In genomic region chr9:98204692-98205091, GRCh38 we compare ENCODE assay signal across 21 cellular contexts.
"Had no signal": no experiment of that assay in that cellular context is flagged by ENCODE, and none has a peak within 500 bp of the region (broad histone marks: within the 10 kb centered on the region; RNA-seq: fewer than 3 reads in every experiment).

No MANE protein-coding gene starts in this region.

- H3K36me3 ChIP-seq: colonic mucosa had no signal

- H2AFZ ChIP-seq: hepatocyte had no signal

- H3K9me3 Mint-ChIP-seq: dendritic cell treated with granulocyte-macrophage colony-stimulating factor and Interleukin-4, amounts not matched to agents 40 ng/mL and 50 ng/mL, for 4 days; effector memory CD8-positive, alpha-beta T cell; mesothelial cell of epicardium; naive B cell; naive thymus-derived CD8-positive, alpha-beta T cell had no signal

- H3K4me1 ChIP-seq: colonic mucosa had no signal

- DNase-seq: colonic mucosa; cortex of kidney; effector CD8-positive, alpha-beta T cell; effector memory CD8-positive, alpha-beta T cell; foreskin keratinocyte; left cardiac atrium; left lung; left ventricle myocardium superior; lower lobe of right lung; mesenchymal stem cell; mucosa of descending colon; naive B cell; naive thymus-derived CD8-positive, alpha-beta T cell had no signal

- H3K27ac ChIP-seq: colonic mucosa, esophagus muscularis mucosa, foreskin keratinocyte, gastroesophageal sphincter, heart left ventricle, hepatocyte, left lung, lower lobe of right lung had no signal

- H3K27me3 ChIP-seq: colonic mucosa, esophagus muscularis mucosa, foreskin keratinocyte, gastroesophageal sphincter, heart left ventricle, hepatocyte, left lung had no signal

- H3K79me2 ChIP-seq: hepatocyte had no signal

- H3K4me3 Mint-ChIP-seq: dendritic cell treated with granulocyte-macrophage colony-stimulating factor and Interleukin-4, amounts not matched to agents 40 ng/mL and 50 ng/mL, for 4 days; effector memory CD8-positive, alpha-beta T cell; mesothelial cell of epicardium; naive thymus-derived CD8-positive, alpha-beta T cell had no signal

- H3K4me1 Mint-ChIP-seq: mesothelial cell of epicardium had no signal

- H3K4me2 ChIP-seq: hepatocyte had no signal

- FAIRE-seq: frontal cortex, islet of Langerhans had no signal

- H3K4me3 ChIP-seq: colonic mucosa, esophagus muscularis mucosa, gastroesophageal sphincter, heart left ventricle, hepatocyte, left lung, lower lobe of right lung, mucosa of descending colon had no signal

- H3K27ac Mint-ChIP-seq: dendritic cell treated with granulocyte-macrophage colony-stimulating factor and Interleukin-4, amounts not matched to agents 40 ng/mL and 50 ng/mL, for 4 days; mesothelial cell of epicardium had no signal

- ATAC-seq: gastroesophageal sphincter, left cardiac atrium, left lung had no signal

- H3K27me3 Mint-ChIP-seq: dendritic cell treated with granulocyte-macrophage colony-stimulating factor and Interleukin-4, amounts not matched to agents 40 ng/mL and 50 ng/mL, for 4 days; effector memory CD8-positive, alpha-beta T cell; naive B cell; naive thymus-derived CD8-positive, alpha-beta T cell had no signal

- H3K36me3 Mint-ChIP-seq: naive B cell had no signal

- H3K9me3 ChIP-seq: colonic mucosa, esophagus muscularis mucosa, gastroesophageal sphincter, heart left ventricle, left lung, lower lobe of right lung, mucosa of descending colon had no signal
